ENCODE assay signal across 2 cellular contexts in genomic region chr1:9544926-9545325, GRCh38.
TF ChIP-seq lines count a peak whose summit lies in the region.

No MANE protein-coding gene starts in this region.

TF ChIP-seq in HEK293, 187 proteins besides CTCF, POLR2A, EP300 and RAD21:
- TF ChIP-seq ZNF555 (tag by site-specific recombination; conservative IDR thresholded peaks at IDR 0.05) (no peak), PRDM10 (tag by site-specific recombination; IDR thresholded peaks at IDR 0.05) (peak; percentile 73), PRDM6 (tag by site-specific recombination; IDR thresholded peaks at IDR 0.05) (peak; percentile 67)

TF ChIP-seq in K562, 482 proteins besides CTCF, POLR2A, EP300 and RAD21:
- TF ChIP-seq FOXK1 (CRISPR knock-in tag; IDR thresholded peaks at IDR 0.05; ENCODE audit: borderline replicate concordance) (no peak), KDM4B (IDR thresholded peaks at IDR 0.05; ENCODE audit: borderline replicate concordance in 2 of 2, low read depth in 1 of 2) (no peak), FIP1L1 (IDR thresholded peaks at IDR 0.05; ENCODE audit: low read depth, low read length, poor library complexity, severe bottlenecking) (no peak), SAP30 (IDR thresholded peaks at IDR 0.05; ENCODE audit: borderline replicate concordance, insufficient read depth, low read depth, low read length, poor library complexity, severe bottlenecking) (no peak), C11orf30 (IDR thresholded peaks at IDR 0.05; ENCODE audit: low read depth) (no peak), IFI16 (CRISPR knock-in tag; IDR thresholded peaks at IDR 0.05) (no peak), PREB (CRISPR knock-in tag; IDR thresholded peaks at IDR 0.05) (no peak), BCOR (IDR thresholded peaks at IDR 0.05) (no peak), NR2C1 (IDR thresholded peaks at IDR 0.05) (no peak), NR2C1 (tag; IDR thresholded peaks at IDR 0.05) (no peak), SMAD4 (CRISPR knock-in tag; conservative IDR thresholded peaks at IDR 0.05) (no peak), REST (CRISPR knock-in tag; IDR thresholded peaks at IDR 0.05; ENCODE audit: low read depth) (no peak), STAG1 (CRISPR knock-in tag; IDR thresholded peaks at IDR 0.05; ENCODE audit: borderline replicate concordance) (no peak), ZNF436 (CRISPR knock-in tag; IDR thresholded peaks at IDR 0.05) (no peak), XRCC5 (IDR thresholded peaks at IDR 0.05; ENCODE audit: low read depth, low read length) (no peak), ZFP1 (CRISPR knock-in tag; IDR thresholded peaks at IDR 0.05) (no peak), SUPT5H (IDR thresholded peaks at IDR 0.05) (no peak), ZNF75A (CRISPR knock-in tag; IDR thresholded peaks at IDR 0.05) (no peak), ZNF311 (CRISPR knock-in tag; IDR thresholded peaks at IDR 0.05) (no peak)
- TF ChIP-seq, protein P1, sequence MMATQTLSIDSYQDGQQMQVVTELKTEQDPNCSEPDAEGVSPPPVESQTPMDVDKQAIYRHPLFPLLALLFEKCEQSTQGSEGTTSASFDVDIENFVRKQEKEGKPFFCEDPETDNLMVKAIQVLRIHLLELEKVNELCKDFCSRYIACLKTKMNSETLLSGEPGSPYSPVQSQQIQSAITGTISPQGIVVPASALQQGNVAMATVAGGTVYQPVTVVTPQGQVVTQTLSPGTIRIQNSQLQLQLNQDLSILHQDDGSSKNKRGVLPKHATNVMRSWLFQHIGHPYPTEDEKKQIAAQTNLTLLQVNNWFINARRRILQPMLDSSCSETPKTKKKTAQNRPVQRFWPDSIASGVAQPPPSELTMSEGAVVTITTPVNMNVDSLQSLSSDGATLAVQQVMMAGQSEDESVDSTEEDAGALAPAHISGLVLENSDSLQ (IDR thresholded peaks at IDR 0.05): no peak
